In genomic region chr10:3786295-3786981, GRCh38 we compare ENCODE assay signal across 8 cellular contexts. TPM values are rescaled to one million over a fixed set of nuclear protein-coding genes. Genes with fewer than 3 reads are reported as not detected.
DNase-seq lines count a peak whose midpoint lies in the region; ATAC-seq and TF ChIP-seq lines count a peak whose summit lies in the region.

No MANE protein-coding gene starts in this region.

- no peak for DNase-seq in CD8-positive, alpha-beta T cell
- DNase-seq in NCI-H146 (lab: John Stamatoyannopoulos, UW): peak; percentile 97
- DNase-seq in astrocyte of the spinal cord (ENCODE audit: low read depth, low spot score): peak; percentile 70
- DNase-seq in kidney tubule cell (ENCODE audit: low spot score): peak; percentile 93
- DNase-seq in stomach: no peak
- no peak for DNase-seq in putamen (ENCODE audit: low spot score)

- POLR2A ChIA-PET in CD8-positive, alpha-beta T cell (lab: Charles Lee): interaction anchor here (1.5 to 5.5 kb wide), 13 partner anchors 8 to 177 kb away, joined by 4 to 229 read pairs (median 18); no protein-coding TSS in a partner anchor

- no peak for TF ChIP-seq POLR2A in stomach (IDR thresholded peaks at IDR 0.05)

- H3K27me3 ChIP-seq in CD8-positive, alpha-beta T cell (ENCODE audit: insufficient read depth, low read length): no peaks in the 10 kb centered on the region
- no peaks in the 10 kb centered on the region for H3K27me3 ChIP-seq in stomach

- no peaks in the 10 kb centered on the region for H3K9me3 ChIP-seq in CD8-positive, alpha-beta T cell (ENCODE audit: low read length)
- peaks cover 0 to 10% (median 7%) of the 10 kb centered on the region in 4 donors for H3K9me3 ChIP-seq in stomach

- peak overlapping the region; percentile 41 for H3K4me3 ChIP-seq in CD8-positive, alpha-beta T cell (ENCODE audit: low read depth, low read length)
- H3K4me3 ChIP-seq in astrocyte of the spinal cord (ENCODE audit: low read depth, low read length): peak overlapping the region; percentile 60
- H3K4me3 ChIP-seq in stomach: peak overlapping the region; percentile 64 to 89 (median 78)

- H3K27ac Mint-ChIP-seq in CD8-positive, alpha-beta T cell: peak overlapping the region; percentile 97

- H3K4me1 ChIP-seq in CD8-positive, alpha-beta T cell (ENCODE audit: insufficient read depth, low read length): peaks cover 18% of the 10 kb centered on the region
- peaks cover 14 to 20% (median 18%) of the 10 kb centered on the region in 4 donors for H3K4me1 ChIP-seq in stomach

- peaks cover 27% of the 10 kb centered on the region for H3K4me1 Mint-ChIP-seq in CD8-positive, alpha-beta T cell (ENCODE audit: low read depth)

- TF ChIP-seq EP300 in stomach (IDR thresholded peaks at IDR 0.05): no peak

- H3K27me3 Mint-ChIP-seq in CD8-positive, alpha-beta T cell (ENCODE audit: low read depth): no peaks in the 10 kb centered on the region

- ATAC-seq in CD8-positive, alpha-beta T cell: no peak
- ATAC-seq in HG03520 (IDR thresholded peaks at IDR 0.05; ENCODE audit: unreplicated experiment) (no peak), HG03175 (IDR thresholded peaks at IDR 0.05; ENCODE audit: unreplicated experiment) (no peak)

- intact Hi-C loops in CD8-positive, alpha-beta T cell (cut with DNase I, micrococcal nuclease): loop anchor here (1.0 to 5.0 kb wide), 2 partner anchors 66 to 87 kb away; no protein-coding TSS in a partner anchor
- intact Hi-C loops in stomach (cut with DNase I; ENCODE audit: low total_unique reads): no loop called here

- CTCF ChIA-PET in CD8-positive, alpha-beta T cell (lab: Charles Lee): interaction anchor here (1.4 kb wide), 1 partner anchor 8 kb away, joined by 3 read pairs; no protein-coding TSS in a partner anchor

- H3K4me3 Mint-ChIP-seq in CD8-positive, alpha-beta T cell: peak overlapping the region; percentile 97

- peaks cover 5% of the 10 kb centered on the region for H3K36me3 ChIP-seq in CD8-positive, alpha-beta T cell (ENCODE audit: insufficient read depth, low read length)
- H3K36me3 ChIP-seq in stomach: peaks cover 6 to 7% (median 7%) of the 10 kb centered on the region in 4 donors

- H3K36me3 Mint-ChIP-seq in CD8-positive, alpha-beta T cell: peaks cover 30% of the 10 kb centered on the region

- in situ Hi-C loops in astrocyte of the spinal cord (cut with HindIII; ENCODE audit: low sequenced_read_pairs): no loop called here

- WGBS in stomach, 5 donors: 60 to 70% (median 64%) methylated on average over 18 of the region's 18 CpGs

- H3K9me3 Mint-ChIP-seq in CD8-positive, alpha-beta T cell: peaks cover 9% of the 10 kb centered on the region

- peak overlapping the region; percentile 99 for H3K27ac ChIP-seq in CD8-positive, alpha-beta T cell (ENCODE audit: low read depth, low read length)
- H3K27ac ChIP-seq in stomach: peak overlapping the region; percentile 76 to 100 (median 100)

- TF ChIP-seq CTCF in CD8-positive, alpha-beta T cell (IDR thresholded peaks at IDR 0.05): no peak
- TF ChIP-seq CTCF in astrocyte of the spinal cord (IDR thresholded peaks at IDR 0.05; ENCODE audit: low read depth, low read length): no peak
- TF ChIP-seq CTCF in stomach (IDR thresholded peaks at IDR 0.05): no peak

RNA-seq across cellular contexts. Expression of gene KLF6, which starts 1.4 kb away (rescaled TPM):
- total RNA-seq in CD8-positive, alpha-beta T cell: 100 to 1,000 TPM; 552 to 566 TPM
- total RNA-seq in stomach: 100 to 1,000 TPM in 4 of 5 donors, 10 to 100 TPM in 1; 78.2 to 187 (median 119) TPM
- 10 to 100 TPM; 25.9 to 57.0 (median 31.4) TPM for polyA plus RNA-seq in stomach

Comparison
In these comparisons a context has a peak if more than half of its experiments do, and no peak if none do; other contexts are left out.
1. DNase-seq: peak in NCI-H146 (single experiment), astrocyte of the spinal cord (single experiment) and kidney tubule cell (single experiment); none in CD8-positive, alpha-beta T cell (0 of 7), stomach (single experiment) and putamen (single experiment).
2. Peak in every context shown above with its lines, with median percentiles within 50 percentile points of each other: H3K4me3 ChIP-seq.